ENCODE assay signal across 8 cellular contexts in genomic region chr6:26223677-26224546, GRCh38.
DNase-seq lines count a peak whose midpoint lies in the region; ATAC-seq, FAIRE-seq and TF ChIP-seq lines count a peak whose summit lies in the region.

No MANE protein-coding gene starts in this region.

- peak; percentile 42 for ATAC-seq in GM18519 (IDR thresholded peaks at IDR 0.05; ENCODE audit: low FRiP score, unreplicated experiment)
- ATAC-seq in HG03064 (IDR thresholded peaks at IDR 0.05; ENCODE audit: low read depth, unreplicated experiment), result peak; percentile 76

- 0 to 2% methylated on average over 26 of the region's 26 CpGs for WGBS in testis, 2 donors

- no peaks in the 10 kb centered on the region for H3K27me3 Mint-ChIP-seq in activated CD4-positive, alpha-beta memory T cell treated with anti-CD3 and anti-CD28 coated beads for 36 hours

- CTCF ChIA-PET in A673 (lab: Charles Lee) (no interaction called here), endothelial cell of umbilical vein (lab: Charles Lee) (interaction anchor here (0.6 to 5.2 kb wide), 6 partner anchors 10 to 504 kb away, joined by 3 to 28 read pairs (median 4); a partner anchor contains a TSS)
- CTCF ChIA-PET in activated CD4-positive, alpha-beta memory T cell treated with anti-CD3 and anti-CD28 coated beads for 36 hours (lab: Charles Lee), result interaction anchor here (1.4 to 2.0 kb wide), 4 partner anchors 10 to 50 kb away, joined by 3 to 8 read pairs (median 4); a partner anchor contains a TSS

- dilution Hi-C loops in endothelial cell of umbilical vein (cut with MboI; ENCODE audit: extremely low pct_ligation_motif_present, low sequenced_read_pairs), result no loop called here

- BruUV-seq in A673 (replicated peaks; lab: Mats Ljungman, UMichigan), result TSS peak; percentile 96
- TSS peak; percentile 71 for BruUV-seq in endothelial cell of umbilical vein (replicated peaks; lab: Mats Ljungman, UMichigan)

- H4K20me1 ChIP-seq in endothelial cell of umbilical vein (replicated peaks; ENCODE audit: control insufficient read depth, extremely low read depth, insufficient read depth, low read length), result no peaks in the 10 kb centered on the region

- POLR2A ChIA-PET in A673 (lab: Charles Lee; ENCODE audit: low non-redundant PET) (interaction anchor here (0.5 to 0.7 kb wide), 2 partner anchors 100 to 953 kb away, joined by 3 to 5 read pairs; a partner anchor contains a TSS), endothelial cell of umbilical vein (lab: Charles Lee) (interaction anchor here (0.9 to 3.0 kb wide), 9 partner anchors 10 to 198 kb away, joined by 3 to 19 read pairs (median 4); a partner anchor contains a TSS)
- POLR2A ChIA-PET in activated CD4-positive, alpha-beta memory T cell treated with anti-CD3 and anti-CD28 coated beads for 36 hours (lab: Charles Lee), result interaction anchor here (0.8 to 5.1 kb wide), 16 partner anchors 8 to 915 kb away, joined by 3 to 78 read pairs (median 4); a partner anchor contains a TSS

- no peaks in the 10 kb centered on the region for H3K9me1 ChIP-seq in endothelial cell of umbilical vein (replicated peaks; ENCODE audit: control insufficient read depth, extremely low read depth, insufficient read depth, low read length)

- H3K9ac ChIP-seq in endothelial cell of umbilical vein (replicated peaks; ENCODE audit: extremely low read depth, insufficient read depth, low read length), result peak overlapping the region; percentile 96

- peak; percentile 94 for DNase-seq in A673 (ENCODE audit: low spot score)
- peak; percentile 98 for DNase-seq in NCI-H2227 treated with DMSO at 0.1 percent for 48 hours (lab: John Stamatoyannopoulos, UW)
- DNase-seq in activated CD4-positive, alpha-beta memory T cell treated with anti-CD3 and anti-CD28 coated beads for 36 hours, result peak; percentile 77
- peak; percentile 94 for DNase-seq in endothelial cell of umbilical vein (ENCODE audit: low read depth, low spot score)
- DNase-seq in middle frontal gyrus (ENCODE audit: extremely low spot score, low spot score), result peak; percentile 71
- peak; percentile 81 for DNase-seq in testis

- H3K4me1 ChIP-seq in A673 (ENCODE audit: insufficient read depth, low read length, poor library complexity, severe bottlenecking) (peaks cover 15% of the 10 kb centered on the region), endothelial cell of umbilical vein (ENCODE audit: control insufficient read depth, extremely low read depth, insufficient read depth, low read length) (peaks cover 14% of the 10 kb centered on the region), testis (peaks cover 8% of the 10 kb centered on the region)

- no peaks in the 10 kb centered on the region for H3K36me3 Mint-ChIP-seq in activated CD4-positive, alpha-beta memory T cell treated with anti-CD3 and anti-CD28 coated beads for 36 hours

- H3K4me3 ChIP-seq in A673 (ENCODE audit: low read depth, low read length, poor library complexity, severe bottlenecking) (peak overlapping the region; percentile 57), endothelial cell of umbilical vein (replicated peaks in 1 of 3; ENCODE audit: insufficient read depth in 1 of 3, low read depth in 1 of 3, low read length in 3 of 3) (peak overlapping the region; percentile 47 to 94 (median 77)), testis (peak overlapping the region; percentile 46 to 60)

- H3K79me2 ChIP-seq in endothelial cell of umbilical vein (ENCODE audit: control insufficient read depth, insufficient read depth, low read length), result no peaks in the 10 kb centered on the region

- TF ChIP-seq CTCF in A673 (conservative IDR thresholded peaks at IDR 0.05; ENCODE audit: low read depth, low read length) (no peak), endothelial cell of umbilical vein (IDR thresholded peaks at IDR 0.05; ENCODE audit: extremely low read depth in 1 of 2, insufficient read depth in 1 of 2, low read depth in 1 of 2, low read length in 2 of 2) (no peak), testis (IDR thresholded peaks at IDR 0.05) (no peak)

- no peak overlapping the region for H3K4me3 Mint-ChIP-seq in activated CD4-positive, alpha-beta memory T cell treated with anti-CD3 and anti-CD28 coated beads for 36 hours

- no peaks in the 10 kb centered on the region for H3K27me3 ChIP-seq in A673 (replicated peaks; ENCODE audit: insufficient read depth, low read depth, low read length, poor library complexity)
- no peaks in the 10 kb centered on the region for H3K27me3 ChIP-seq in endothelial cell of umbilical vein (ENCODE audit: control insufficient read depth in 2 of 2, insufficient read depth in 2 of 2, low read length in 2 of 2)
- H3K27me3 ChIP-seq in testis, result no peaks in the 10 kb centered on the region

- H2AFZ ChIP-seq in endothelial cell of umbilical vein (ENCODE audit: low read depth, low read length), result peak overlapping the region; percentile 43

- peaks cover 8% of the 10 kb centered on the region for H3K36me3 ChIP-seq in A673 (ENCODE audit: insufficient read depth, low read length, poor library complexity, severe bottlenecking)
- H3K36me3 ChIP-seq in endothelial cell of umbilical vein (ENCODE audit: control insufficient read depth in 2 of 2, extremely low read depth in 1 of 2, insufficient read depth in 2 of 2, low read length in 2 of 2), result peaks cover 0 to 1% of the 10 kb centered on the region in 2 experiments
- no peaks in the 10 kb centered on the region for H3K36me3 ChIP-seq in testis (ENCODE audit: low read depth, missing control alignments)

- H3K27ac Mint-ChIP-seq in activated CD4-positive, alpha-beta memory T cell treated with anti-CD3 and anti-CD28 coated beads for 36 hours, result no peak overlapping the region

- peak overlapping the region; percentile 96 for H3K4me2 ChIP-seq in endothelial cell of umbilical vein (ENCODE audit: insufficient read depth, low read length)

- TF ChIP-seq POLR2A in endothelial cell of umbilical vein (IDR thresholded peaks at IDR 0.05; ENCODE audit: low read depth, low read length) (peak; percentile 71), testis (IDR thresholded peaks at IDR 0.05) (peak; percentile 11)

- no peaks in the 10 kb centered on the region for H3K9me3 Mint-ChIP-seq in activated CD4-positive, alpha-beta memory T cell treated with anti-CD3 and anti-CD28 coated beads for 36 hours

- intact Hi-C loops in A673 (cut with micrococcal nuclease; ENCODE audit: unreplicated experiment), result no loop called here
- intact Hi-C loops in activated CD4-positive, alpha-beta memory T cell treated with anti-CD3 and anti-CD28 coated beads for 36 hours (cut with micrococcal nuclease), result loop anchor here (1.0 kb wide), 2 partner anchors 8 to 9 kb away; a partner anchor contains a TSS
- intact Hi-C loops in endothelial cell of umbilical vein (cut with micrococcal nuclease), result loop anchor here (1.0 to 2.0 kb wide), 5 partner anchors 8 to 61 kb away; a partner anchor contains a TSS
- intact Hi-C loops in testis (cut with DNase I; ENCODE audit: low total_unique reads), result no loop called here

- H3K9me3 ChIP-seq in A673 (ENCODE audit: low read depth, low read length, poor library complexity, severe bottlenecking) (no peaks in the 10 kb centered on the region), endothelial cell of umbilical vein (replicated peaks; ENCODE audit: control insufficient read depth, insufficient read depth, low read length) (no peaks in the 10 kb centered on the region), testis (no peaks in the 10 kb centered on the region)

- H3K27ac ChIP-seq in A673 (ENCODE audit: low read depth, low read length, poor library complexity, severe bottlenecking), result peak overlapping the region; percentile 98
- H3K27ac ChIP-seq in endothelial cell of umbilical vein (ENCODE audit: insufficient read depth, low read depth, low read length), result peak overlapping the region; percentile 96
- peak overlapping the region; percentile 75 to 77 for H3K27ac ChIP-seq in testis

- H3K4me1 Mint-ChIP-seq in activated CD4-positive, alpha-beta memory T cell treated with anti-CD3 and anti-CD28 coated beads for 36 hours (ENCODE audit: low read depth), result peaks cover 13% of the 10 kb centered on the region

- peak; percentile 50 for FAIRE-seq in endothelial cell of umbilical vein (lab: Jason Lieb, UNC)

TF ChIP-seq in endothelial cell of umbilical vein, 7 proteins besides CTCF, POLR2A, EP300 and RAD21:
- TF ChIP-seq EZH2 (IDR thresholded peaks at IDR 0.05; ENCODE audit: borderline replicate concordance, low read depth, low read length, severe bottlenecking) (no peak), GATA2 (IDR thresholded peaks at IDR 0.05; ENCODE audit: insufficient read depth, insufficient read length, low read depth, low read length) (no peak), POLR2AphosphoS5 (IDR thresholded peaks at IDR 0.05; ENCODE audit: insufficient read depth, low read depth, low read length) (no peak), JUN (IDR thresholded peaks at IDR 0.05; ENCODE audit: borderline replicate concordance, insufficient read depth, insufficient read length, low read depth) (no peak), FOS (IDR thresholded peaks at IDR 0.05; ENCODE audit: borderline replicate concordance, insufficient read depth, low read length) (no peak), MYC (IDR thresholded peaks at IDR 0.05; ENCODE audit: low read depth, low read length) (no peak)
- TF ChIP-seq, protein P1, sequence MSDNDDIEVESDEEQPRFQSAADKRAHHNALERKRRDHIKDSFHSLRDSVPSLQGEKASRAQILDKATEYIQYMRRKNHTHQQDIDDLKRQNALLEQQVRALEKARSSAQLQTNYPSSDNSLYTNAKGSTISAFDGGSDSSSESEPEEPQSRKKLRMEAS (IDR thresholded peaks at IDR 0.05; ENCODE audit: insufficient read depth, insufficient read length), result no peak

Comparison
In these comparisons a context has a peak if more than half of its experiments do, and no peak if none do; other contexts are left out.
1. Peak in every context shown above with its lines: DNase-seq, ATAC-seq, H3K4me3 ChIP-seq and H3K27ac ChIP-seq.
2. intact Hi-C loops: an anchor here in activated CD4-positive, alpha-beta memory T cell treated with anti-CD3 and anti-CD28 coated beads for 36 hours (1.0 kb wide) and endothelial cell of umbilical vein (1.0 to 2.0 kb wide); none called in A673 and testis.